10 cellular contexts compared by ENCODE assay signal in the genomic region with DNA sequence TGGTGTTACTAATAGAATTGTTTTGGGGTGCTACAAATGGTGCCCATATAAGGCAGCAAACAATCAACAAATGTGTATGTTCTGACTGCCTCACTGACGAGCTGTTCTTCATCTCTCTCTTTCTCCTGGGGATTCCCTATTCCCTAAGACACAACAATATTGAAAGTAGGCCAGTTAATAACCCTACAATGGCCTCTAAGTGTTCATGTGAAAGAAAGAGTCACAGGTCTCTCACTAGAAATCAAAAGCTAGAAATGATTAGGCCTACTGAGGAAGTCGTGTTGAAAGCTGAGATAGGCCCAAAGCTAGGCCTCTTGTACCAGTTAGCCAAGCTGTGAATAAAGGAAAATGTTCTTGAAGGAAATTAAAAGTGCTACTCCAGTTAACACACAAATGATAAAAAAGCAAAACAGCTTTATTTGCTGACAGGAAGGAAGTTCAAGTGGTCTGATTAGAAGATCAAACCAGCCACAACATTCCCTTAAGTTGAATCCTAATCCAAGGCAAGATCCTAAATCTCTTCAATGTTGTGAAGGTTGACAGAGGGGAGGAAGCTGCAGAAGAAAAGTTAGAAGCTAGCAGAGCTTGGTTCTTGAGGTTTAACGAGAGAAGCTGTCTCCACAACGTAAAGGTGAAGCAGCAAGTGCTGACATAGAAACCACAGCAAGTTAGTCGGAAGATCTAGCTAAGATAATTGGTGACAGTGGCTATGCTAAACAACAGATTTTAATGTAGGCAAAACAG. TPM values are rescaled to one million over a fixed set of nuclear protein-coding genes. Genes with fewer than 3 reads are reported as not detected.
DNase-seq lines count a peak whose midpoint lies in the region; ATAC-seq and TF ChIP-seq lines count a peak whose summit lies in the region.
"Had no signal": no experiment of that assay in that cellular context is flagged by ENCODE, and none has a peak within 500 bp of the region (broad histone marks: within the 10 kb centered on the region; RNA-seq: fewer than 3 reads in every experiment).

No MANE protein-coding gene starts in this region.

- DNase-seq in HFFc6 (no peak), naive B cell (no peak), left colon (no peak), NCI-H1436 treated with DMSO at 0.1 percent for 48 hours (lab: John Stamatoyannopoulos, UW) (no peak), MV-4-11 (lab: John Stamatoyannopoulos, UW) (no peak)
- DNase-seq in activated naive CD4-positive, alpha-beta T cell treated with anti-CD3 and anti-CD28 coated beads, Interleukin-2, amount 50 U/mL, for 72 hours (ENCODE audit: low spot score in 2 of 2), result no peak
- DNase-seq: Calu3, NCI-H2107 had no signal

- H3K4me1 Mint-ChIP-seq in HFFc6 (ENCODE audit: low read depth) (peaks cover 66% of the 10 kb centered on the region), naive B cell (peaks cover 18 to 26% (median 25%) of the 10 kb centered on the region in 3 donors)

- intact Hi-C loops in left colon (cut with DNase I, micrococcal nuclease), result no loop called here

- H3K9me3 ChIP-seq in BLaER1 treated with 17β-estradiol and CSF1 and Interleukin-3, amounts not matched to agents 10 nM and 100 nM (replicated peaks in 1 of 11), result no peaks in the 10 kb centered on the region; a peak in 1 of 22 replicates

- peaks cover 13 to 92% (median 35%) of the 10 kb centered on the region in 11 experiments; a peak in 18 of 22 replicates for H4K20me1 ChIP-seq in BLaER1 treated with 17β-estradiol and CSF1 and Interleukin-3, amounts not matched to agents 10 nM and 100 nM

- peaks cover 0 to 6% (median 0%) of the 10 kb centered on the region in 11 experiments; a peak in 2 of 22 replicates for H3K36me3 ChIP-seq in BLaER1 treated with 17β-estradiol and CSF1 and Interleukin-3, amounts not matched to agents 10 nM and 100 nM

- peak overlapping the region in 8 of 11 experiments; percentile 4 to 53 (median 28); a peak in 11 of 22 replicates for H3K9ac ChIP-seq in BLaER1 treated with 17β-estradiol and CSF1 and Interleukin-3, amounts not matched to agents 10 nM and 100 nM

- H3K27ac Mint-ChIP-seq in HFFc6 (peak overlapping the region; percentile 61), naive B cell (peak overlapping the region in 4 of 6 donors; percentile 37 to 74 (median 68))
- H3K27ac Mint-ChIP-seq in activated naive CD4-positive, alpha-beta T cell treated with anti-CD3 and anti-CD28 coated beads, Interleukin-2, amount 50 U/mL, for 72 hours, result peak overlapping the region; percentile 81 to 92

- no peaks in the 10 kb centered on the region for H3K9me3 Mint-ChIP-seq in HFFc6
- H3K9me3 Mint-ChIP-seq in activated naive CD4-positive, alpha-beta T cell treated with anti-CD3 and anti-CD28 coated beads, Interleukin-2, amount 50 U/mL, for 72 hours, result no peaks in the 10 kb centered on the region
- no peaks in the 10 kb centered on the region for H3K9me3 Mint-ChIP-seq in naive B cell

- H3K4me1 ChIP-seq in BLaER1 treated with 17β-estradiol and CSF1 and Interleukin-3, amounts not matched to agents 10 nM and 100 nM, result peaks cover 47 to 86% (median 60%) of the 10 kb centered on the region in 10 experiments

- peak overlapping the region; percentile 75 to 96 (median 89) for H3K4me2 ChIP-seq in BLaER1 treated with 17β-estradiol and CSF1 and Interleukin-3, amounts not matched to agents 10 nM and 100 nM

- H3K4me3 ChIP-seq in BLaER1 treated with 17β-estradiol and CSF1 and Interleukin-3, amounts not matched to agents 10 nM and 100 nM, result no peak overlapping the region

- no peak for TF ChIP-seq CTCF in HFFc6 (IDR thresholded peaks at IDR 0.05)

- peaks cover 35% of the 10 kb centered on the region for H3K36me3 Mint-ChIP-seq in HFFc6 (ENCODE audit: low read depth)
- peaks cover 0 to 12% of the 10 kb centered on the region in 2 donors for H3K36me3 Mint-ChIP-seq in activated naive CD4-positive, alpha-beta T cell treated with anti-CD3 and anti-CD28 coated beads, Interleukin-2, amount 50 U/mL, for 72 hours
- H3K36me3 Mint-ChIP-seq in naive B cell, result no peaks in the 10 kb centered on the region

- H3K27ac ChIP-seq in BLaER1 treated with 17β-estradiol and CSF1 and Interleukin-3, amounts not matched to agents 10 nM and 100 nM, result peak overlapping the region; percentile 9 to 66 (median 50); a peak in 19 of 22 replicates

- H3K27me3 Mint-ChIP-seq in HFFc6 (ENCODE audit: insufficient read depth), result peaks cover 1% of the 10 kb centered on the region
- peaks cover 0 to 9% (median 0%) of the 10 kb centered on the region in 3 donors for H3K27me3 Mint-ChIP-seq in naive B cell

- H3K4me3 Mint-ChIP-seq in HFFc6 (no peak overlapping the region), naive B cell (peak overlapping the region in 1 of 8 donors; percentile 50)

- peak; percentile 72 to 75 for ATAC-seq in activated naive CD4-positive, alpha-beta T cell treated with anti-CD3 and anti-CD28 coated beads, Interleukin-2, amount 50 U/mL, for 72 hours
- ATAC-seq in naive B cell (ENCODE audit: low read depth in 2 of 2) (no peak), left colon (no peak), GM18867 (IDR thresholded peaks at IDR 0.05; ENCODE audit: unreplicated experiment) (no peak)

- H3K27me3 ChIP-seq in BLaER1 treated with 17β-estradiol and CSF1 and Interleukin-3, amounts not matched to agents 10 nM and 100 nM, result no peaks in the 10 kb centered on the region

RNA-seq across cellular contexts. Expression of a gene that starts 26.3 kb away (rescaled TPM):
- total RNA-seq in HFFc6 (2021; fragmentation: NEBNext Ultra II Directional; extraction: Animal tissue kit (Norgen Biotek cat#: 25700)), result 100 to 1,000 TPM; 199 to 243 (median 221) TPM
- total RNA-seq in activated naive CD4-positive, alpha-beta T cell treated with anti-CD3 and anti-CD28 coated beads, Interleukin-2, amount 50 U/mL, for 72 hours, result 10 to 100 TPM; 12.2 to 56.1 TPM
- 1 to 10 TPM in 3 of 6 donors, under 1 TPM in 3; 0.52 to 1.9 (median 0.98) TPM for polyA plus RNA-seq in naive B cell (ENCODE audit: low read depth in 6 of 6)
- 10 to 100 TPM; 17.4 to 55.8 TPM for total RNA-seq in left colon

Comparison
In these comparisons a context has a peak if more than half of its experiments do, and no peak if none do; other contexts are left out.
1. ATAC-seq: peak in activated naive CD4-positive, alpha-beta T cell treated with anti-CD3 and anti-CD28 coated beads, Interleukin-2, amount 50 U/mL, for 72 hours (2 of 2); none in naive B cell (0 of 2), left colon (single experiment) and GM18867 (single experiment).
2. Peak in every context shown above with its lines, with median percentiles within 50 percentile points of each other: H3K27ac Mint-ChIP-seq.